8 cellular contexts compared by ENCODE assay signal in the genomic region with DNA sequence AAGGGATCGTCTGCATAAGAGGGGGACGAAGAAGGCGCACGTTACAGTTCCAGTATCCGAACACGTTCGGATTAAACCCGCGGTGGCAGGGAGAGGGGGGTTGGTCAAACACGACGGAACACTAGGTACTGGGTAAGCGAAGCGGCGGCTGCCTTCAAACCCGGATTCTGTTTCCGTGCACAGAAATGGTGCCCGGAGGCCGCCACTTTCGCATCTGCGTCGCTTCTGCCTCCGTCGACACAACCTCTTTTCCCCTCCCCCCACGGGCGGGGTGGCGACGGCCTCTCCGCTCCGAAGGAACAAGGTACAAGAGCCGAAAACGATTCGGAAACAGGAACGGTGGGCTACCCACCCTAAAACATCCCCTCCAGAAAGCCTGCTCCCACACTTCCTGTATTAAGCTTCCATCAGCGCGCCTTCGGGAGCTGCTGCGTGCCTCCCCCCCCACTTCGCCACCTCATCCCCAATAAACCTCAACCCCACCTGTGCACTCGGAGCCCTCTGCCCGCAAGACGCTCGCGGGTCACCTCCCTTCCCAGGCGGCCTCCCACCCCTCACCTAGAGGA. TPM values are rescaled to one million over a fixed set of nuclear protein-coding genes. Genes with fewer than 3 reads are reported as not detected.
DNase-seq lines count a peak whose midpoint lies in the region; ATAC-seq and TF ChIP-seq lines count a peak whose summit lies in the region.

No MANE protein-coding gene starts in this region.

- H3K4me3 Mint-ChIP-seq in activated naive CD4-positive, alpha-beta T cell treated with anti-CD3 and anti-CD28 coated beads, Interleukin-2, amount 50 U/mL, for 24 hours = peak overlapping the region; percentile 98

- no peaks in the 10 kb centered on the region for H3K36me3 Mint-ChIP-seq in activated naive CD4-positive, alpha-beta T cell treated with anti-CD3 and anti-CD28 coated beads, Interleukin-2, amount 50 U/mL, for 24 hours

- no peaks in the 10 kb centered on the region for H3K27me3 Mint-ChIP-seq in activated naive CD4-positive, alpha-beta T cell treated with anti-CD3 and anti-CD28 coated beads, Interleukin-2, amount 50 U/mL, for 24 hours

- H3K27ac ChIP-seq in HUES6 (ENCODE audit: low read depth, low read length) (peak overlapping the region; percentile 93), SK-N-MC (peak overlapping the region; percentile 81; the same call in 1 of the 2 replicates), cardiac muscle cell (peak overlapping the region; percentile 97), parathyroid adenoma (peak overlapping the region; percentile 81), tibial nerve (peak overlapping the region; percentile 86 to 97 (median 90))

- H3K4me3 ChIP-seq in HUES6 (ENCODE audit: low read depth, low read length) = peak overlapping the region; percentile 99
- H3K4me3 ChIP-seq in SK-N-MC = peak overlapping the region; percentile 98
- H3K4me3 ChIP-seq in cardiac muscle cell = peak overlapping the region; percentile 95
- H3K4me3 ChIP-seq in parathyroid adenoma (ENCODE audit: low read depth, low read length) = peak overlapping the region; percentile 94
- H3K4me3 ChIP-seq in tibial nerve = peak overlapping the region; percentile 81 to 96 (median 91)

- H3K36me3 ChIP-seq in HUES6 (ENCODE audit: control insufficient read depth, insufficient read depth, low read length) = no peaks in the 10 kb centered on the region
- peaks cover 8% of the 10 kb centered on the region; the same call in 1 of the 2 replicates for H3K36me3 ChIP-seq in SK-N-MC (ENCODE audit: insufficient read depth, low read length)
- no peaks in the 10 kb centered on the region for H3K36me3 ChIP-seq in cardiac muscle cell
- H3K36me3 ChIP-seq in parathyroid adenoma (ENCODE audit: control insufficient read depth, insufficient read depth, low read length) = no peaks in the 10 kb centered on the region
- H3K36me3 ChIP-seq in tibial nerve = no peaks in the 10 kb centered on the region

- H2AFZ ChIP-seq in parathyroid adenoma = peak overlapping the region; percentile 71

- H3K9me3 ChIP-seq in HUES6 (ENCODE audit: control insufficient read depth, insufficient read depth, low read depth, low read length) = no peaks in the 10 kb centered on the region
- no peaks in the 10 kb centered on the region for H3K9me3 ChIP-seq in SK-N-MC (ENCODE audit: low read depth, low read length)
- H3K9me3 ChIP-seq in cardiac muscle cell (ENCODE audit: low read depth) = no peaks in the 10 kb centered on the region
- H3K9me3 ChIP-seq in parathyroid adenoma (ENCODE audit: control insufficient read depth, low read length) = no peaks in the 10 kb centered on the region
- no peaks in the 10 kb centered on the region for H3K9me3 ChIP-seq in tibial nerve

- H3K4me2 ChIP-seq in parathyroid adenoma (ENCODE audit: low read length) = peak overlapping the region; percentile 96

- peak; percentile 28 for ATAC-seq in GM21390 (IDR thresholded peaks at IDR 0.05; ENCODE audit: unreplicated experiment)

- no peaks in the 10 kb centered on the region for H3K9me3 Mint-ChIP-seq in activated naive CD4-positive, alpha-beta T cell treated with anti-CD3 and anti-CD28 coated beads, Interleukin-2, amount 50 U/mL, for 24 hours

- TF ChIP-seq CTCF in cardiac muscle cell (IDR thresholded peaks at IDR 0.05; ENCODE audit: low read depth, low read length) (no peak), parathyroid adenoma (IDR thresholded peaks at IDR 0.05) (no peak), tibial nerve (IDR thresholded peaks at IDR 0.05) (no peak)

- peaks cover 28% of the 10 kb centered on the region for H3K79me2 ChIP-seq in parathyroid adenoma

- H3K4me1 Mint-ChIP-seq in activated naive CD4-positive, alpha-beta T cell treated with anti-CD3 and anti-CD28 coated beads, Interleukin-2, amount 50 U/mL, for 24 hours = peaks cover 50% of the 10 kb centered on the region

- WGBS in tibial nerve, 2 donors = 0 to 1% methylated on average over 34 to 44 of the region's 44 CpGs

- H3K9ac ChIP-seq in HUES6 (ENCODE audit: low read length) (peak overlapping the region; percentile 95), SK-N-MC (ENCODE audit: insufficient read length) (peak overlapping the region; percentile 91), parathyroid adenoma (peak overlapping the region; percentile 69)

- no peak for TF ChIP-seq POLR2A in tibial nerve (IDR thresholded peaks at IDR 0.05)

- TF ChIP-seq EP300 in tibial nerve (IDR thresholded peaks at IDR 0.05) = no peak

- H3K4me1 ChIP-seq in HUES6 (ENCODE audit: control insufficient read depth, insufficient read depth, low read length) = peaks cover 40% of the 10 kb centered on the region
- peaks cover 45% of the 10 kb centered on the region for H3K4me1 ChIP-seq in cardiac muscle cell (ENCODE audit: low read depth)
- H3K4me1 ChIP-seq in parathyroid adenoma = peaks cover 6% of the 10 kb centered on the region
- peaks cover 0 to 44% (median 20%) of the 10 kb centered on the region in 4 donors for H3K4me1 ChIP-seq in tibial nerve

- H3K27me3 ChIP-seq in HUES6 (ENCODE audit: control insufficient read depth, insufficient read depth, low read length) (no peaks in the 10 kb centered on the region), cardiac muscle cell (no peaks in the 10 kb centered on the region), parathyroid adenoma (ENCODE audit: control insufficient read depth, insufficient read depth, low read length) (no peaks in the 10 kb centered on the region), tibial nerve (no peaks in the 10 kb centered on the region)

- H3K27ac Mint-ChIP-seq in activated naive CD4-positive, alpha-beta T cell treated with anti-CD3 and anti-CD28 coated beads, Interleukin-2, amount 50 U/mL, for 24 hours = peak overlapping the region; percentile 99

- DNase-seq in DMS53 treated with DMSO at 0.1 percent for 48 hours (lab: John Stamatoyannopoulos, UW; ENCODE audit: unreplicated experiment) (peak; percentile 32), SK-N-MC (ENCODE audit: low read depth, low spot score) (no peak), cardiac muscle cell (ENCODE audit: low read depth in 1 of 2, low spot score in 1 of 2) (peak; percentile 61 to 67), tibial nerve (ENCODE audit: low spot score in 2 of 2) (peak; percentile 42 to 57)

RNA-seq across cellular contexts. Expression of a gene that starts 0.7 kb away (rescaled TPM):
- total RNA-seq in cardiac muscle cell = 203 and 210 TPM in 2 replicates
- 181 and 194 TPM in 2 replicates for polyA plus RNA-seq in cardiac muscle cell
- 10 to 100 TPM; 48.7 to 70.1 (median 56.6) TPM for total RNA-seq in tibial nerve

RNA-seq across cellular contexts. Expression of a gene that starts 42.2 kb away (rescaled TPM):
- 2.4 and 2.5 TPM in 2 replicates for total RNA-seq in cardiac muscle cell
- polyA plus RNA-seq in cardiac muscle cell = 2.0 and 4.4 TPM in 2 replicates
- total RNA-seq in tibial nerve = 1 to 10 TPM in 1 of 4 donors, under 1 TPM in 2, not detected in 1; 0.21 to 2.9 (median 0.66) TPM

RNA-seq across cellular contexts. Expression of a gene that starts 51.8 kb away (rescaled TPM):
- total RNA-seq in cardiac muscle cell (45.1 and 47.9 TPM in 2 replicates), tibial nerve (10 to 100 TPM; 50.9 to 58.6 (median 55.8) TPM)
- polyA plus RNA-seq in cardiac muscle cell = 46.6 and 50.5 TPM in 2 replicates
